ENCODE assay signal across 9 cellular contexts in genomic region chr6:41462980-41463930, GRCh38.
DNase-seq lines count a peak whose midpoint lies in the region; ATAC-seq, FAIRE-seq and TF ChIP-seq lines count a peak whose summit lies in the region.
"Had no signal": no experiment of that assay in that cellular context is flagged by ENCODE, and none has a peak within 500 bp of the region (broad histone marks: within the 10 kb centered on the region; RNA-seq: fewer than 3 reads in every experiment).

No MANE protein-coding gene starts in this region.

- CTCF ChIA-PET in activated CD4-positive, alpha-beta memory T cell treated with anti-CD3 and anti-CD28 coated beads for 36 hours (lab: Charles Lee) = interaction anchor here (0.6 to 4.8 kb wide), 13 partner anchors 7 to 139 kb away, joined by 3 to 52 read pairs (median 3); no protein-coding TSS in a partner anchor
- CTCF ChIA-PET in activated CD4-positive, alpha-beta memory T cell treated with anti-CD3 and anti-CD28 coated beads, Interleukin-2, amount 10 ng/mL, durations not matched to agents 7 days and 5 days (lab: Charles Lee) = interaction anchor here (1.0 to 1.2 kb wide), 3 partner anchors 10 to 220 kb away, joined by 3 read pairs; no protein-coding TSS in a partner anchor

- POLR2A ChIA-PET in activated CD4-positive, alpha-beta memory T cell treated with anti-CD3 and anti-CD28 coated beads for 36 hours (lab: Charles Lee) = no interaction called here
- POLR2A ChIA-PET in activated CD4-positive, alpha-beta memory T cell treated with anti-CD3 and anti-CD28 coated beads, Interleukin-2, amount 10 ng/mL, durations not matched to agents 7 days and 5 days (lab: Charles Lee) = no interaction called here

- peaks cover 28% of the 10 kb centered on the region for H3K27me3 Mint-ChIP-seq in activated CD4-positive, alpha-beta memory T cell treated with anti-CD3 and anti-CD28 coated beads for 36 hours
- peaks cover 50% of the 10 kb centered on the region for H3K27me3 Mint-ChIP-seq in activated CD4-positive, alpha-beta memory T cell treated with anti-CD3 and anti-CD28 coated beads, Interleukin-2, amount 10 ng/mL, durations not matched to agents 7 days and 5 days

- H3K27ac ChIP-seq in keratinocyte (ENCODE audit: control insufficient read depth, insufficient read depth, low read length) (no peak overlapping the region), stomach (no peak overlapping the region)

- no peak overlapping the region for H3K27ac Mint-ChIP-seq in activated CD4-positive, alpha-beta memory T cell treated with anti-CD3 and anti-CD28 coated beads for 36 hours
- no peak overlapping the region for H3K27ac Mint-ChIP-seq in activated CD4-positive, alpha-beta memory T cell treated with anti-CD3 and anti-CD28 coated beads, Interleukin-2, amount 10 ng/mL, durations not matched to agents 7 days and 5 days

- DNase-seq in activated CD4-positive, alpha-beta memory T cell treated with anti-CD3 and anti-CD28 coated beads for 36 hours = peak; percentile 51
- DNase-seq in activated CD4-positive, alpha-beta memory T cell treated with anti-CD3 and anti-CD28 coated beads, Interleukin-2, amount 10 ng/mL, durations not matched to agents 7 days and 5 days = no peak
- DNase-seq in astrocyte of the spinal cord (ENCODE audit: low read depth, low spot score) (peak; percentile 52), keratinocyte (ENCODE audit: low read depth, low spot score) (no peak), stomach (peak; percentile 85), T-helper 2 cell (no peak)
- DNase-seq: DND-41 had no signal

- no peaks in the 10 kb centered on the region for H4K20me1 ChIP-seq in keratinocyte (ENCODE audit: control insufficient read depth, extremely low read depth, insufficient read depth, low read length)

- in situ Hi-C loops in astrocyte of the spinal cord (cut with HindIII; ENCODE audit: low sequenced_read_pairs) = no loop called here

- H3K9me1 ChIP-seq in keratinocyte (ENCODE audit: control insufficient read depth, extremely low read depth, insufficient read depth, low read length) = no peaks in the 10 kb centered on the region

- 31 to 45% (median 37%) methylated on average over 13 of the region's 13 CpGs for WGBS in stomach, 5 donors

- no peaks in the 10 kb centered on the region for H3K36me3 Mint-ChIP-seq in activated CD4-positive, alpha-beta memory T cell treated with anti-CD3 and anti-CD28 coated beads for 36 hours
- no peaks in the 10 kb centered on the region for H3K36me3 Mint-ChIP-seq in activated CD4-positive, alpha-beta memory T cell treated with anti-CD3 and anti-CD28 coated beads, Interleukin-2, amount 10 ng/mL, durations not matched to agents 7 days and 5 days (ENCODE audit: low read depth)

- H3K36me3 ChIP-seq in keratinocyte (ENCODE audit: control insufficient read depth in 2 of 2, extremely low read depth in 1 of 2, insufficient read depth in 2 of 2, low read length in 2 of 2) (no peaks in the 10 kb centered on the region), stomach (no peaks in the 10 kb centered on the region)

- H3K9me3 ChIP-seq in keratinocyte (ENCODE audit: control insufficient read depth, low read depth, low read length) (no peaks in the 10 kb centered on the region), stomach (no peaks in the 10 kb centered on the region)

- H3K4me3 Mint-ChIP-seq in activated CD4-positive, alpha-beta memory T cell treated with anti-CD3 and anti-CD28 coated beads for 36 hours = no peak overlapping the region
- no peak overlapping the region for H3K4me3 Mint-ChIP-seq in activated CD4-positive, alpha-beta memory T cell treated with anti-CD3 and anti-CD28 coated beads, Interleukin-2, amount 10 ng/mL, durations not matched to agents 7 days and 5 days

- ATAC-seq in GM19035 (IDR thresholded peaks at IDR 0.05; ENCODE audit: unreplicated experiment) = no peak

- dilution Hi-C loops in keratinocyte (cut with MboI; ENCODE audit: extremely low pct_ligation_motif_present, low sequenced_read_pairs) = no loop called here

- no peak for TF ChIP-seq EP300 in stomach (IDR thresholded peaks at IDR 0.05)

- H2AFZ ChIP-seq in keratinocyte (ENCODE audit: control insufficient read depth, low read length) = no peak overlapping the region

- H3K4me1 ChIP-seq in keratinocyte (ENCODE audit: control insufficient read depth, extremely low read depth, insufficient read depth, low read length) (no peaks in the 10 kb centered on the region), stomach (peaks cover 0 to 23% (median 7%) of the 10 kb centered on the region in 4 donors)

- TF ChIP-seq CTCF in LNCAP (IDR thresholded peaks at IDR 0.05) = peak; percentile 46; the same call in 1 of the 2 replicates
- peak; percentile 52 for TF ChIP-seq CTCF in astrocyte of the spinal cord (IDR thresholded peaks at IDR 0.05; ENCODE audit: low read depth, low read length)
- TF ChIP-seq CTCF in keratinocyte (optimal IDR thresholded peaks at IDR 0.05 in 1 of 3, IDR thresholded peaks at IDR 0.05 in 1 of 3, conservative IDR thresholded peaks at IDR 0.05 in 1 of 3; ENCODE audit: extremely low read depth in 1 of 3, insufficient read depth in 2 of 3, low read length in 3 of 3) = peak in 2 of 3 experiments; percentile 18 to 53
- TF ChIP-seq CTCF in stomach (IDR thresholded peaks at IDR 0.05) = peak in 5 of 7 experiments; percentile 21 to 80 (median 57)

- TF ChIP-seq POLR2A in stomach (IDR thresholded peaks at IDR 0.05) = no peak

- FAIRE-seq in keratinocyte (lab: Jason Lieb, UNC) = no peak

- H3K27me3 ChIP-seq in keratinocyte (ENCODE audit: control insufficient read depth, extremely low read depth, insufficient read depth, low read length) (peaks cover 16% of the 10 kb centered on the region), stomach (peaks cover 0 to 37% (median 0%) of the 10 kb centered on the region in 3 donors)

- H3K79me2 ChIP-seq in keratinocyte (ENCODE audit: control insufficient read depth, insufficient read depth, low read length) = no peaks in the 10 kb centered on the region

- intact Hi-C loops in activated CD4-positive, alpha-beta memory T cell treated with anti-CD3 and anti-CD28 coated beads for 36 hours (cut with micrococcal nuclease) = loop anchor here (1.0 kb wide), 1 partner anchor 129 kb away; no protein-coding TSS in a partner anchor
- intact Hi-C loops in stomach (cut with DNase I; ENCODE audit: low total_unique reads) = loop anchor here (5.0 kb wide), 1 partner anchor 129 kb away; no protein-coding TSS in a partner anchor

- H3K4me3 ChIP-seq in astrocyte of the spinal cord (ENCODE audit: low read depth, low read length) (no peak overlapping the region), keratinocyte (ENCODE audit: control insufficient read depth in 2 of 3, extremely low read depth in 1 of 3, insufficient read depth in 2 of 3, low read depth in 1 of 3, low read length in 3 of 3) (no peak overlapping the region), stomach (no peak overlapping the region)

- no peaks in the 10 kb centered on the region for H3K9me3 Mint-ChIP-seq in activated CD4-positive, alpha-beta memory T cell treated with anti-CD3 and anti-CD28 coated beads for 36 hours
- H3K9me3 Mint-ChIP-seq in activated CD4-positive, alpha-beta memory T cell treated with anti-CD3 and anti-CD28 coated beads, Interleukin-2, amount 10 ng/mL, durations not matched to agents 7 days and 5 days = no peaks in the 10 kb centered on the region

- no peak overlapping the region for H3K9ac ChIP-seq in keratinocyte (ENCODE audit: control insufficient read depth, extremely low read depth, insufficient read depth, low read length)

- H3K4me2 ChIP-seq in keratinocyte (ENCODE audit: control insufficient read depth, extremely low read depth, insufficient read depth, low read depth, low read length) = no peak overlapping the region

- no peaks in the 10 kb centered on the region for H3K4me1 Mint-ChIP-seq in activated CD4-positive, alpha-beta memory T cell treated with anti-CD3 and anti-CD28 coated beads for 36 hours (ENCODE audit: low read depth)
- H3K4me1 Mint-ChIP-seq in activated CD4-positive, alpha-beta memory T cell treated with anti-CD3 and anti-CD28 coated beads, Interleukin-2, amount 10 ng/mL, durations not matched to agents 7 days and 5 days = no peaks in the 10 kb centered on the region

Comparison
In these comparisons a context has a peak if more than half of its experiments do, and no peak if none do; other contexts are left out.
1. DNase-seq: peak in activated CD4-positive, alpha-beta memory T cell treated with anti-CD3 and anti-CD28 coated beads for 36 hours (single experiment), astrocyte of the spinal cord (single experiment) and stomach (single experiment); none in activated CD4-positive, alpha-beta memory T cell treated with anti-CD3 and anti-CD28 coated beads, Interleukin-2, amount 10 ng/mL, durations not matched to agents 7 days and 5 days (single experiment), keratinocyte (single experiment) and T-helper 2 cell (0 of 5).
2. Peak in every context shown above with its lines, with median percentiles within 50 percentile points of each other: CTCF ChIP-seq.